14 cellular contexts compared by ENCODE assay signal in genomic region chr2:133568598-133568997, GRCh38. TPM values are rescaled to one million over a fixed set of nuclear protein-coding genes. Genes with fewer than 3 reads are reported as not detected.
DNase-seq lines count a peak whose midpoint lies in the region; ATAC-seq and TF ChIP-seq lines count a peak whose summit lies in the region.
"Had no signal": no experiment of that assay in that cellular context is flagged by ENCODE, and none has a peak within 500 bp of the region (broad histone marks: within the 10 kb centered on the region; RNA-seq: fewer than 3 reads in every experiment).

No MANE protein-coding gene starts in this region.

- H3K36me3 ChIP-seq in iPS-18a (ENCODE audit: control insufficient read depth, low read depth, low read length) (no peaks in the 10 kb centered on the region), rectal smooth muscle tissue (ENCODE audit: control insufficient read depth, insufficient read depth, low read length) (no peaks in the 10 kb centered on the region), Karpas-422 (ENCODE audit: insufficient read depth, low read length) (no peaks in the 10 kb centered on the region)
- H3K36me3 ChIP-seq: colonic mucosa had no signal

- TF ChIP-seq CTCF in C4-2B (conservative IDR thresholded peaks at IDR 0.05) (no peak), WTC11 (IDR thresholded peaks at IDR 0.05) (no peak), GM13976 (IDR thresholded peaks at IDR 0.05; ENCODE audit: borderline replicate concordance, control extremely low read depth, extremely low read depth, insufficient read depth, missing control alignments) (no peak)

- DNase-seq in WTC11 (ENCODE audit: low spot score) = no peak
- DNase-seq in GM13976 (ENCODE audit: low spot score) = no peak
- DNase-seq in central memory CD4-positive, alpha-beta T cell = no peak
- no peak for DNase-seq in Karpas-422
- DNase-seq: activated CD4-positive, alpha-beta T cell treated with anti-CD3 and anti-CD28 coated beads, Interleukin-2, amount 50 U/mL, for 48 hours; activated naive CD4-positive, alpha-beta T cell treated with anti-CD3 and anti-CD28 coated beads, Interleukin-2, amount 10 ng/mL, durations not matched to agents 7 days and 5 days; NCI-H2081; stimulated activated CD8-positive, alpha-beta memory T cell treated with anti-CD3 and anti-CD28 coated beads, Interleukin-4, amount 100 ng/mL, for 48 hours had no signal

- no peaks in the 10 kb centered on the region for H3K79me2 ChIP-seq in Karpas-422 (ENCODE audit: low read length)

- H3K4me1 ChIP-seq in iPS-18a (ENCODE audit: control insufficient read depth, low read depth, low read length) (peaks cover 42% of the 10 kb centered on the region), rectal smooth muscle tissue (ENCODE audit: control insufficient read depth, insufficient read depth, low read length) (peaks cover 3% of the 10 kb centered on the region), Karpas-422 (ENCODE audit: low read length) (no peaks in the 10 kb centered on the region)
- H3K4me1 ChIP-seq: colonic mucosa had no signal

- H3K4me2 ChIP-seq in Karpas-422 (ENCODE audit: low read depth, low read length, poor library complexity, severe bottlenecking) = no peak overlapping the region

- no peak overlapping the region for H3K9ac ChIP-seq in iPS-18a (ENCODE audit: low read length)
- H3K9ac ChIP-seq in rectal smooth muscle tissue (ENCODE audit: low read length) = no peak overlapping the region
- no peak overlapping the region for H3K9ac ChIP-seq in Karpas-422 (ENCODE audit: low read length)

- peaks cover 64% of the 10 kb centered on the region for H3K4me1 Mint-ChIP-seq in WTC11
- H3K4me1 Mint-ChIP-seq: activated naive CD4-positive, alpha-beta T cell treated with anti-CD3 and anti-CD28 coated beads, Interleukin-2, amount 10 ng/mL, durations not matched to agents 7 days and 5 days had no signal

- H3K27ac ChIP-seq in C4-2B (peak overlapping the region; percentile 39; the same call in 1 of the 2 replicates), iPS-18a (ENCODE audit: low read length) (no peak overlapping the region), rectal smooth muscle tissue (ENCODE audit: low read depth, low read length) (no peak overlapping the region), Karpas-422 (ENCODE audit: low read length) (no peak overlapping the region)
- H3K27ac ChIP-seq: colonic mucosa had no signal

- no peaks in the 10 kb centered on the region for H3K9me3 Mint-ChIP-seq in WTC11
- H3K9me3 Mint-ChIP-seq: activated naive CD4-positive, alpha-beta T cell treated with anti-CD3 and anti-CD28 coated beads, Interleukin-2, amount 10 ng/mL, durations not matched to agents 7 days and 5 days had no signal

- no peaks in the 10 kb centered on the region for H3K9me3 ChIP-seq in iPS-18a (ENCODE audit: control insufficient read depth, low read depth, low read length)
- H3K9me3 ChIP-seq in Karpas-422 (ENCODE audit: low read length) = no peaks in the 10 kb centered on the region
- H3K9me3 ChIP-seq: colonic mucosa had no signal

- H2AFZ ChIP-seq in Karpas-422 (ENCODE audit: low read length) = no peak overlapping the region

- H3K4me3 Mint-ChIP-seq in WTC11 = 0 out of 2 replicates have a peak overlapping the region, but pooled peaks have one; percentile 27
- H3K4me3 Mint-ChIP-seq: activated naive CD4-positive, alpha-beta T cell treated with anti-CD3 and anti-CD28 coated beads, Interleukin-2, amount 10 ng/mL, durations not matched to agents 7 days and 5 days had no signal

- POLR2A ChIA-PET in WTC11 (lab: Charles Lee) = no interaction called here

- in situ Hi-C loops in GM13976 (cut with MboI; ENCODE audit: low sequenced_read_pairs, unreplicated experiment) = no loop called here

- H3K4me3 ChIP-seq in iPS-18a (ENCODE audit: low read length) (peak overlapping the region; percentile 40), rectal smooth muscle tissue (ENCODE audit: low read length) (peak overlapping the region; percentile 50), Karpas-422 (ENCODE audit: low read length) (no peak overlapping the region)

- no peaks in the 10 kb centered on the region for H3K27me3 ChIP-seq in iPS-18a (ENCODE audit: control insufficient read depth, insufficient read depth, low read length)
- no peaks in the 10 kb centered on the region for H3K27me3 ChIP-seq in rectal smooth muscle tissue (ENCODE audit: control insufficient read depth, insufficient read depth, low read length)
- H3K27me3 ChIP-seq in Karpas-422 (ENCODE audit: low read length) = no peaks in the 10 kb centered on the region
- H3K27me3 ChIP-seq: colonic mucosa had no signal

- H3K36me3 Mint-ChIP-seq in WTC11 = no peaks in the 10 kb centered on the region
- H3K36me3 Mint-ChIP-seq: activated naive CD4-positive, alpha-beta T cell treated with anti-CD3 and anti-CD28 coated beads, Interleukin-2, amount 10 ng/mL, durations not matched to agents 7 days and 5 days had no signal

- no peak overlapping the region for H3K27ac Mint-ChIP-seq in WTC11
- H3K27ac Mint-ChIP-seq: activated naive CD4-positive, alpha-beta T cell treated with anti-CD3 and anti-CD28 coated beads, Interleukin-2, amount 10 ng/mL, durations not matched to agents 7 days and 5 days had no signal

- ATAC-seq in WTC11 = no peak
- no peak for ATAC-seq in activated CD4-positive, CD25-positive, alpha-beta regulatory T cell treated with anti-CD3 and anti-CD28 coated beads, Interleukin-2, amount 50 U/mL, for 24 hours

- H3K9me2 ChIP-seq in Karpas-422 (replicated peaks; ENCODE audit: insufficient read depth, low read length) = no peaks in the 10 kb centered on the region

- no peaks in the 10 kb centered on the region for H3K27me3 Mint-ChIP-seq in WTC11 (ENCODE audit: low read depth)

- CTCF ChIA-PET in WTC11 (lab: Charles Lee) = interaction anchor here (0.9 to 2.0 kb wide), 5 partner anchors 13 to 275 kb away, joined by 3 to 12 read pairs (median 4); no protein-coding TSS in a partner anchor

- no peaks in the 10 kb centered on the region for H4K20me1 ChIP-seq in Karpas-422 (ENCODE audit: insufficient read depth, low read depth, low read length)

TF ChIP-seq in WTC11, 78 proteins besides CTCF, POLR2A, EP300 and RAD21:
- no peak for TF ChIP-seq OVOL2 (CRISPR knock-in tag; IDR thresholded peaks at IDR 0.05; ENCODE audit: borderline replicate concordance)
- TF ChIP-seq RORB (CRISPR knock-in tag; IDR thresholded peaks at IDR 0.05) = no peak
- no peak for TF ChIP-seq FOXK1 (CRISPR knock-in tag; IDR thresholded peaks at IDR 0.05)
- TF ChIP-seq E2F1 (CRISPR knock-in tag; IDR thresholded peaks at IDR 0.05) = no peak
- TF ChIP-seq CREM (CRISPR knock-in tag; IDR thresholded peaks at IDR 0.05) = no peak
- TF ChIP-seq MXD4 (CRISPR knock-in tag; IDR thresholded peaks at IDR 0.05; ENCODE audit: borderline replicate concordance) = no peak
- no peak for TF ChIP-seq SMAD4 (CRISPR knock-in tag; IDR thresholded peaks at IDR 0.05)
- TF ChIP-seq ZNF317 (CRISPR knock-in tag; IDR thresholded peaks at IDR 0.05; ENCODE audit: borderline replicate concordance, low read depth) = no peak
- no peak for TF ChIP-seq SP1 (CRISPR knock-in tag; conservative IDR thresholded peaks at IDR 0.05)
- TF ChIP-seq, protein P1, sequence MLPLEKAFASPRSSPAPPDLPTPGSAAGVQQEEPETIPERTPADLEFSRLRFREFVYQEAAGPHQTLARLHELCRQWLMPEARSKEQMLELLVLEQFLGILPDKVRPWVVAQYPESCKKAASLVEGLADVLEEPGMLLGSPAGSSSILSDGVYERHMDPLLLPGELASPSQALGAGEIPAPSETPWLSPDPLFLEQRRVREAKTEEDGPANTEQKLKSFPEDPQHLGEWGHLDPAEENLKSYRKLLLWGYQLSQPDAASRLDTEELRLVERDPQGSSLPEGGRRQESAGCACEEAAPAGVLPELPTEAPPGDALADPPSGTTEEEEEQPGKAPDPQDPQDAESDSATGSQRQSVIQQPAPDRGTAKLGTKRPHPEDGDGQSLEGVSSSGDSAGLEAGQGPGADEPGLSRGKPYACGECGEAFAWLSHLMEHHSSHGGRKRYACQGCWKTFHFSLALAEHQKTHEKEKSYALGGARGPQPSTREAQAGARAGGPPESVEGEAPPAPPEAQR (CRISPR knock-in tag; IDR thresholded peaks at IDR 0.05) = no peak
- TF ChIP-seq, protein P2, sequence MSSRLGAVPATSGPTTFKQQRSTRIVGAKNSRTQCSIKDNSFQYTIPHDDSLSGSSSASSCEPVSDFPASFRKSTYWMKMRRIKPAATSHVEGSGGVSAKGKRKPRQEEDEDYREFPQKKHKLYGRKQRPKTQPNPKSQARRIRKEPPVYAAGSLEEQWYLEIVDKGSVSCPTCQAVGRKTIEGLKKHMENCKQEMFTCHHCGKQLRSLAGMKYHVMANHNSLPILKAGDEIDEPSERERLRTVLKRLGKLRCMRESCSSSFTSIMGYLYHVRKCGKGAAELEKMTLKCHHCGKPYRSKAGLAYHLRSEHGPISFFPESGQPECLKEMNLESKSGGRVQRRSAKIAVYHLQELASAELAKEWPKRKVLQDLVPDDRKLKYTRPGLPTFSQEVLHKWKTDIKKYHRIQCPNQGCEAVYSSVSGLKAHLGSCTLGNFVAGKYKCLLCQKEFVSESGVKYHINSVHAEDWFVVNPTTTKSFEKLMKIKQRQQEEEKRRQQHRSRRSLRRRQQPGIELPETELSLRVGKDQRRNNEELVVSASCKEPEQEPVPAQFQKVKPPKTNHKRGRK (CRISPR knock-in tag; IDR thresholded peaks at IDR 0.05; ENCODE audit: borderline replicate concordance) = no peak
- no peak for TF ChIP-seq ZBTB21 (CRISPR knock-in tag; IDR thresholded peaks at IDR 0.05; ENCODE audit: borderline replicate concordance)
- no peak for TF ChIP-seq TP53 (CRISPR knock-in tag; IDR thresholded peaks at IDR 0.05)
- TF ChIP-seq ZNF671 (CRISPR knock-in tag; IDR thresholded peaks at IDR 0.05) = no peak
- no peak for TF ChIP-seq TCF7 (CRISPR knock-in tag; IDR thresholded peaks at IDR 0.05; ENCODE audit: low read depth)
- TF ChIP-seq TEAD1 (CRISPR knock-in tag; IDR thresholded peaks at IDR 0.05) = no peak
- TF ChIP-seq RELA (CRISPR knock-in tag; IDR thresholded peaks at IDR 0.05; ENCODE audit: borderline replicate concordance) = no peak
- no peak for TF ChIP-seq TEAD4 (CRISPR knock-in tag; IDR thresholded peaks at IDR 0.05)

RNA-seq across cellular contexts. Expression of gene NCKAP5, which starts 0.3 kb away (rescaled TPM):
- total RNA-seq in WTC11 (2021) = 0.50 to 0.82 TPM (median 0.55 TPM) in 3 replicates
- not detected in 2 replicates for total RNA-seq in Karpas-422 (2014; rRNA removed; shearing (Covaris generic); ENCODE audit: low replicate concordance)
- total RNA-seq: T-helper 1 cell treated with Interleukin-12 subunit alpha and Interleukin-12 subunit beta and Interleukin-4 antibody, amounts not matched to agents 30 ng/mL and 1 ng/mL, for 36 hours had no signal
